18 cellular contexts compared by ENCODE assay signal in the genomic region with DNA sequence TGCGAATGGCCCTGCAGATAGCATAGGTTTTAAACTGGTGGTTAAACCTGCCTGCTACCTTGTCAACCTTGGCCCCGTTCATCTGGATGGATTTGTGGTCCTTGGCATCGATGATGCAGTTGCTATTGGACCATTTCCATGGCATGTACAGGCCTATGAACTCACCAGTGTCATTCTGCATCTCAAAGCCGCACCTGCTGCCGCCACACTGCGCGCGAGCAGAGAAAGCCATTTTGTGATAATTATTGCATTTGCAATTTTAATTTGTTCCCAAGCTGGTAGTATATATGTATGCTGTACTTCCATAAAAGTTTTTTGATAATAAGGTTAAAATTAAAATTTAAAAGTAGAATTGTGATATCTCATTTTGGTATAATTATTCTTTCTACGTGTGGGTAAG.
"Had no signal": no experiment of that assay in that cellular context is flagged by ENCODE, and none has a peak within 500 bp of the region (broad histone marks: within the 10 kb centered on the region; RNA-seq: fewer than 3 reads in every experiment).

No MANE protein-coding gene starts in this region.

- DNase-seq: hippocampal formation; left colon; left ventricle myocardium inferior; midbrain; mucosa of descending colon; naive thymus-derived CD4-positive, alpha-beta T cell; ovary; right lobe of liver; stimulated activated CD4-positive, alpha-beta T cell treated with anti-CD3 and anti-CD28 coated beads, Interleukin-1b, Interleukin-23, amount 100 ng/mL, for 48 hours; stimulated activated CD4-positive, alpha-beta T cell treated with anti-CD3 and anti-CD28 coated beads, Interleukin-2, amount 100 ng/mL, for 48 hours; stimulated activated CD4-positive, alpha-beta T cell treated with anti-CD3 and anti-CD28 coated beads, Interleukin-4, amount 100 ng/mL, for 4 hours; stimulated activated CD8-positive, alpha-beta memory T cell treated with anti-CD3 and anti-CD28 coated beads, Interleukin-4, amount 100 ng/mL, for 48 hours; stimulated activated naive CD4-positive, alpha-beta T cell treated with Interleukin-2 at 50 U/mL for 16 hours; stimulated activated naive CD8-positive, alpha-beta T cell treated with anti-CD3 and anti-CD28 coated beads, Interleukin-15, amount 100 ng/mL, for 72 hours; substantia nigra; uterus had no signal

- ATAC-seq: left colon; mucosa of descending colon; naive thymus-derived CD4-positive, alpha-beta T cell; natural killer cell treated with Interleukin-12 subunit alpha and Interleukin-12 subunit beta and Interleukin-15 and Interleukin-18, amount 100 ng/mL, for 72 hours; stimulated activated memory B cell treated with anti-CD40 and anti-IgM and Interleukin-4, amounts not matched to agents 10 μg/mL and 1 μg/mL and 100 μg/mL, for 72 hours; stimulated activated naive CD8-positive, alpha-beta T cell treated with anti-CD3 and anti-CD28 coated beads, Interleukin-15, amount 100 ng/mL, for 72 hours had no signal
